In genomic region chr12:75842119-75842518, GRCh38 we compare ENCODE assay signal across 23 cellular contexts.
DNase-seq lines count a peak whose midpoint lies in the region; ATAC-seq and TF ChIP-seq lines count a peak whose summit lies in the region.
"Had no signal": no experiment of that assay in that cellular context is flagged by ENCODE, and none has a peak within 500 bp of the region (broad histone marks: within the 10 kb centered on the region; RNA-seq: fewer than 3 reads in every experiment).

No MANE protein-coding gene starts in this region.

- POLR2A ChIA-PET in RWPE1 (lab: Yijun Ruan, JAX; ENCODE audit: low non-redundant PET) = no interaction called here
- POLR2A ChIA-PET in T-cell (lab: Charles Lee) = no interaction called here

- ATAC-seq in T-cell (replicated peaks in 1 of 4) = no peak
- ATAC-seq: gastroesophageal sphincter; stimulated activated naive CD8-positive, alpha-beta T cell treated with anti-CD3 and anti-CD28 coated beads, Interleukin-15, amount 100 ng/mL, for 72 hours had no signal

- no peak overlapping the region for H3K27ac Mint-ChIP-seq in T-cell
- H3K27ac Mint-ChIP-seq: B cell; endodermal cell; stimulated activated naive CD8-positive, alpha-beta T cell treated with anti-CD3 and anti-CD28 coated beads, Interleukin-15, amount 100 ng/mL, for 72 hours had no signal

- H3K4me3 Mint-ChIP-seq in T-cell = no peak overlapping the region
- H3K4me3 Mint-ChIP-seq: B cell; endodermal cell; stimulated activated naive CD8-positive, alpha-beta T cell treated with anti-CD3 and anti-CD28 coated beads, Interleukin-15, amount 100 ng/mL, for 72 hours had no signal

- peaks cover 0 to 14% (median 5%) of the 10 kb centered on the region in 3 donors for H3K9me3 Mint-ChIP-seq in T-cell

- no peaks in the 10 kb centered on the region for H3K36me3 Mint-ChIP-seq in T-cell

- H3K27ac ChIP-seq in RWPE1 = no peak overlapping the region
- H3K27ac ChIP-seq: gastroesophageal sphincter, GM23248, neutrophil, transverse colon had no signal

- DNase-seq in NCI-H748 (lab: John Stamatoyannopoulos, UW; ENCODE audit: unreplicated experiment) (peak; percentile 9), NCI-H748 treated with DMSO at 0.1 percent for 48 hours (lab: John Stamatoyannopoulos, UW) (no peak), NCI-H2196 treated with DMSO at 0.1 percent for 48 hours (lab: John Stamatoyannopoulos, UW; ENCODE audit: unreplicated experiment) (peak; percentile 17), cerebellum (ENCODE audit: low spot score) (peak; percentile 4), putamen (ENCODE audit: low spot score) (peak; percentile 30), RWPE1 (ENCODE audit: low spot score) (no peak), T-cell (no peak)
- no peak for DNase-seq in stimulated activated CD4-positive, alpha-beta T cell treated with anti-CD3 and anti-CD28 coated beads, Interleukin-15, amount 100 ng/mL, for 24 hours
- DNase-seq: activated CD4-positive, alpha-beta T cell treated with anti-CD3 and anti-CD28 coated beads, Interleukin-2, amount 50 U/mL, for 48 hours; activated CD4-positive, CD25-positive, alpha-beta regulatory T cell; activated CD8-positive, alpha-beta memory T cell treated with anti-CD3 and anti-CD28 coated beads, Interleukin-2, amount 50 U/mL, for 48 hours; DMS79 treated with DMSO at 0.1 percent for 48 hours; endodermal cell; GM23248; kidney; NCI-H1092; retina; stimulated activated naive CD8-positive, alpha-beta T cell treated with anti-CD3 and anti-CD28 coated beads, Interleukin-15, amount 100 ng/mL, for 72 hours; T1000; transverse colon had no signal

- peaks cover 0 to 7% of the 10 kb centered on the region in 2 donors for H3K27me3 Mint-ChIP-seq in T-cell

- TF ChIP-seq CTCF in RWPE1 (conservative IDR thresholded peaks at IDR 0.05; ENCODE audit: low read depth) = no peak

- no peaks in the 10 kb centered on the region for H3K4me1 Mint-ChIP-seq in T-cell
- H3K4me1 Mint-ChIP-seq: B cell had no signal

- CTCF ChIA-PET in RWPE1 (lab: Yijun Ruan, JAX) (no interaction called here), T-cell (lab: Charles Lee) (no interaction called here)

Comparison
In these comparisons a context has a peak if more than half of its experiments do, and no peak if none do; other contexts are left out.
1. DNase-seq: peak in NCI-H748 (single experiment), NCI-H2196 treated with DMSO at 0.1 percent for 48 hours (single experiment), cerebellum (single experiment) and putamen (single experiment); none in NCI-H748 treated with DMSO at 0.1 percent for 48 hours (single experiment), RWPE1 (single experiment), T-cell (0 of 34) and stimulated activated CD4-positive, alpha-beta T cell treated with anti-CD3 and anti-CD28 coated beads, Interleukin-15, amount 100 ng/mL, for 24 hours (single experiment).